ENCODE assay signal across 1 cellular context in genomic region chr6:157514659-157515496, GRCh38.
TF ChIP-seq lines count a peak whose summit lies in the region.

No MANE protein-coding gene starts in this region.

TF ChIP-seq in HepG2, 621 proteins besides CTCF, POLR2A, EP300 and RAD21 (continued from another document and continues in another):
- TF ChIP-seq POGK (CRISPR knock-in tag; conservative IDR thresholded peaks at IDR 0.05) (no peak; the same call in 1 of the 2 replicates), ZNF550 (CRISPR knock-in tag; IDR thresholded peaks at IDR 0.05; ENCODE audit: borderline replicate concordance) (no peak), ZNF775 (CRISPR knock-in tag; IDR thresholded peaks at IDR 0.05; ENCODE audit: borderline replicate concordance) (no peak), CHD4 (IDR thresholded peaks at IDR 0.05; ENCODE audit: borderline replicate concordance, low read length) (no peak), RNF219 (CRISPR knock-in tag; IDR thresholded peaks at IDR 0.05) (no peak), ZNF256 (CRISPR knock-in tag; conservative IDR thresholded peaks at IDR 0.05) (no peak), NFIB (CRISPR knock-in tag; IDR thresholded peaks at IDR 0.05; ENCODE audit: borderline replicate concordance) (no peak), CSRNP1 (CRISPR knock-in tag; IDR thresholded peaks at IDR 0.05) (no peak), ZNF318 (CRISPR knock-in tag; IDR thresholded peaks at IDR 0.05) (no peak), FOXP1 (IDR thresholded peaks at IDR 0.05) (no peak), FOXP1 (CRISPR knock-in tag; IDR thresholded peaks at IDR 0.05) (peak; percentile 47; the same call in 1 of the 2 replicates), ZNF513 (CRISPR knock-in tag; conservative IDR thresholded peaks at IDR 0.05) (no peak), GTF2F1 (IDR thresholded peaks at IDR 0.05; ENCODE audit: low read length) (no peak), HMGXB4 (CRISPR knock-in tag; IDR thresholded peaks at IDR 0.05; ENCODE audit: borderline replicate concordance in 1 of 2, low read depth in 1 of 2) (0 out of 4 replicates have a peak, but pooled peaks of 1 of the 2 experiments have one; percentile 20), ZNF614 (CRISPR knock-in tag; IDR thresholded peaks at IDR 0.05; ENCODE audit: borderline replicate concordance) (peak; percentile 61; the same call in 1 of the 2 replicates), PLRG1 (conservative IDR thresholded peaks at IDR 0.05) (no peak), IKZF1 (IDR thresholded peaks at IDR 0.05) (no peak), ZFP36L2 (CRISPR knock-in tag; IDR thresholded peaks at IDR 0.05) (no peak), HCFC1 (IDR thresholded peaks at IDR 0.05; ENCODE audit: low read depth, low read length) (no peak), ZFY (CRISPR knock-in tag; IDR thresholded peaks at IDR 0.05) (no peak), ZNF12 (CRISPR knock-in tag; IDR thresholded peaks at IDR 0.05) (peak; percentile 98), FOXO4 (CRISPR knock-in tag; conservative IDR thresholded peaks at IDR 0.05) (no peak), ZNF687 (CRISPR knock-in tag; IDR thresholded peaks at IDR 0.05) (peak; percentile 61), MAFK (conservative IDR thresholded peaks at IDR 0.05 in 1 of 2, IDR thresholded peaks at IDR 0.05 in 1 of 2; ENCODE audit: low read length in 2 of 2) (no peak), MED1 (CRISPR knock-in tag; IDR thresholded peaks at IDR 0.05) (peak; percentile 66), ZFX (CRISPR knock-in tag; IDR thresholded peaks at IDR 0.05; ENCODE audit: low read depth) (peak; percentile 18; the same call in 1 of the 2 replicates), ZNF850 (CRISPR knock-in tag; conservative IDR thresholded peaks at IDR 0.05) (no peak), ZNF672 (CRISPR knock-in tag; IDR thresholded peaks at IDR 0.05) (no peak), KLF11 (CRISPR knock-in tag; IDR thresholded peaks at IDR 0.05) (no peak), ZFP41 (CRISPR knock-in tag; IDR thresholded peaks at IDR 0.05; ENCODE audit: borderline replicate concordance) (no peak), SIX4 (CRISPR knock-in tag; IDR thresholded peaks at IDR 0.05) (0 out of 2 replicates have a peak, but pooled peaks have one; percentile 18), KLF9 (CRISPR knock-in tag; IDR thresholded peaks at IDR 0.05; ENCODE audit: low read depth) (no peak), ZNF446 (CRISPR knock-in tag; IDR thresholded peaks at IDR 0.05) (no peak), DNMT3B (CRISPR knock-in tag; conservative IDR thresholded peaks at IDR 0.05) (0 out of 2 replicates have a peak, but pooled peaks have one; percentile 63), ZSCAN31 (CRISPR knock-in tag; IDR thresholded peaks at IDR 0.05; ENCODE audit: low read depth) (no peak), ZNF652 (CRISPR knock-in tag; IDR thresholded peaks at IDR 0.05; ENCODE audit: borderline replicate concordance, low read depth) (peak; percentile 15; the same call in 1 of the 2 replicates), AGO1 (IDR thresholded peaks at IDR 0.05; ENCODE audit: low read depth, low read length, poor library complexity, severe bottlenecking) (no peak)
